Comparison of ENCODE assay signal across 8 cellular contexts in the genomic region with DNA sequence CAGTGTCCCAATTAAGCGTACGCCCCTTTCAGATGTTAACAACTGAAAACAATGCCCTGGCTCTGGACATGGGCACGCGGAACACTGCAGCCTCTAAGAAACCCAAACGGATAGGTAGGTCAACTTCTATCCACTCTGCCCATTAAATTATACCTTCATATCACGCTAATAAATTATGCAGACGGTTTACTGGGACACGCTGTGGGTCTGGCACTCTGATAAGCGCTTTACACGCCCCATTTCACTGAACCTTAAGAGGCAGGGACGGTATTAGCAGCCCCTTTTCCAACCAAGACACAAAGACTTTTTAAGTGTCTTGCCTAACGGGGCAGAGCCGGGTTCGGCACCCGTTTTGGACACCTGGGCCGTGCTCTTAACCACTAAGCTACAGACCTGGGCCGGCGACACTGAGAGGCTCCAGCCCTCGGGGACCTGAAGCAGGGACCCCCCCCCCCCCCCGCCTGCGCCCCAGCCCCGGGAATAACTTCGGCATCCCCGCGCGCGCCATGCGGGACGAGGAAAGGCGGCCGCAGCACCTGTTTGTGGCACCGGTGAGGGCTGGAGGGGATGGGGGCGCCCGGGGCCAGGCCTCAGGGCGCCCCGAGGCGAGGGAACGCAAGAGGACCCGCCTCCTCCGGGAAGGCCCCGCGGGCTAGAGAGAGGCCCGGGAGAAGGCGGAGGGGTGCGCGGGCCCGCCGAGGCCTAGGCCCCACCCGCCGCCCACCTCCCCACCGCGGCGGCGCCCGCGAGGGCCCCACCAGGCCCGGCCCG. TPM values are rescaled to one million over a fixed set of nuclear protein-coding genes. Genes with fewer than 3 reads are reported as not detected.
A peak's percentile ranks its signal among the peaks of the same experiment; 100 is the strongest.
DNase-seq lines count a peak whose midpoint lies in the region; ATAC-seq, FAIRE-seq and TF ChIP-seq lines count a peak whose summit lies in the region.

No MANE protein-coding gene starts in this region.

- no peaks in the 10 kb centered on the region for H3K27me3 ChIP-seq in keratinocyte (ENCODE audit: control insufficient read depth, extremely low read depth, insufficient read depth, low read length)

- H3K9ac ChIP-seq in keratinocyte (ENCODE audit: control insufficient read depth, extremely low read depth, insufficient read depth, low read length): peak overlapping the region; percentile 71

- in situ Hi-C loops in astrocyte of the cerebellum (cut with HindIII; ENCODE audit: low sequenced_read_pairs): loop anchor here (10.0 kb wide), 1 partner anchor 53 kb away; no protein-coding TSS in a partner anchor

- H3K4me2 ChIP-seq in keratinocyte (ENCODE audit: control insufficient read depth, extremely low read depth, insufficient read depth, low read depth, low read length): peak overlapping the region; percentile 96

- no peak for TF ChIP-seq CTCF in astrocyte of the cerebellum (IDR thresholded peaks at IDR 0.05; ENCODE audit: low read depth, low read length, missing control alignments)
- no peak for TF ChIP-seq CTCF in keratinocyte (optimal IDR thresholded peaks at IDR 0.05 in 1 of 3, IDR thresholded peaks at IDR 0.05 in 1 of 3, conservative IDR thresholded peaks at IDR 0.05 in 1 of 3; ENCODE audit: extremely low read depth in 1 of 3, insufficient read depth in 2 of 3, low read length in 3 of 3)

- H3K9me3 ChIP-seq in keratinocyte (ENCODE audit: control insufficient read depth, low read depth, low read length): no peaks in the 10 kb centered on the region

- peak overlapping the region; percentile 80 for H3K4me3 ChIP-seq in astrocyte of the cerebellum (ENCODE audit: low read depth, low read length)
- H3K4me3 ChIP-seq in keratinocyte (ENCODE audit: control insufficient read depth in 2 of 3, extremely low read depth in 1 of 3, insufficient read depth in 2 of 3, low read depth in 1 of 3, low read length in 3 of 3): peak overlapping the region; percentile 60 to 87 (median 85)

- H3K79me2 ChIP-seq in keratinocyte (ENCODE audit: control insufficient read depth, insufficient read depth, low read length): peaks cover 52% of the 10 kb centered on the region

- peak; percentile 54 for ATAC-seq in GM18498 (IDR thresholded peaks at IDR 0.05; ENCODE audit: unreplicated experiment)
- peak; percentile 39 for ATAC-seq in HG02852 (IDR thresholded peaks at IDR 0.05; ENCODE audit: unreplicated experiment)

- FAIRE-seq in keratinocyte (lab: Jason Lieb, UNC): no peak

- H2AFZ ChIP-seq in keratinocyte (ENCODE audit: control insufficient read depth, low read length): no peak overlapping the region

- H3K27ac ChIP-seq in keratinocyte (ENCODE audit: control insufficient read depth, insufficient read depth, low read length): peak overlapping the region; percentile 45

- dilution Hi-C loops in keratinocyte (cut with MboI; ENCODE audit: extremely low pct_ligation_motif_present, low sequenced_read_pairs): no loop called here

- H4K20me1 ChIP-seq in keratinocyte (ENCODE audit: control insufficient read depth, extremely low read depth, insufficient read depth, low read length): peaks cover 2% of the 10 kb centered on the region

- DNase-seq in astrocyte of the cerebellum (ENCODE audit: low read depth): no peak
- no peak for DNase-seq in keratinocyte (ENCODE audit: low read depth, low spot score)
- peak; percentile 28 for DNase-seq in stimulated activated CD4-positive, alpha-beta T cell treated with anti-CD3 and anti-CD28 coated beads, Interleukin-2, amount 100 ng/mL, for 4 hours (ENCODE audit: low read depth)
- DNase-seq in NCI-H446 (lab: John Stamatoyannopoulos, UW): no peak
- DNase-seq in NCI-H2196 (lab: John Stamatoyannopoulos, UW; ENCODE audit: unreplicated experiment): no peak

- H3K4me1 ChIP-seq in keratinocyte (ENCODE audit: control insufficient read depth, extremely low read depth, insufficient read depth, low read length): peaks cover 7% of the 10 kb centered on the region

- no peaks in the 10 kb centered on the region for H3K9me1 ChIP-seq in keratinocyte (ENCODE audit: control insufficient read depth, extremely low read depth, insufficient read depth, low read length)

- H3K36me3 ChIP-seq in keratinocyte (ENCODE audit: control insufficient read depth in 2 of 2, extremely low read depth in 1 of 2, insufficient read depth in 2 of 2, low read length in 2 of 2): peaks cover 0 to 5% of the 10 kb centered on the region in 2 experiments

TF ChIP-seq in PFSK-1, 5 proteins besides CTCF, POLR2A, EP300 and RAD21:
- no peak for TF ChIP-seq TAF1 (IDR thresholded peaks at IDR 0.05; ENCODE audit: borderline replicate concordance, insufficient read depth, low read length)
- peak; percentile 43 for TF ChIP-seq FOXP2 (optimal IDR thresholded peaks at IDR 0.05; ENCODE audit: borderline replicate concordance, extremely low read depth, extremely low read length, insufficient read depth)
- TF ChIP-seq SIN3A (IDR thresholded peaks at IDR 0.05; ENCODE audit: borderline replicate concordance, insufficient read depth, low read length): no peak
- TF ChIP-seq POLR2AphosphoS5 (IDR thresholded peaks at IDR 0.05; ENCODE audit: low read depth, low read length): no peak
- no peak for TF ChIP-seq REST (IDR thresholded peaks at IDR 0.05; ENCODE audit: insufficient read depth in 1 of 2, low read depth in 2 of 2, low read length in 2 of 2)
TF ChIP-seq in PFSK-1: peak in this region for 1.

RNA-seq across cellular contexts. Expression of gene STAU1, which starts 0.6 kb away (rescaled TPM):
- polyA plus RNA-seq in PFSK-1 (2012; ENCODE audit: insufficient read length, low read depth): 55.4 TPM
- 36.8 to 67.0 TPM (median 55.3 TPM) in 3 replicates for polyA plus RNA-seq in keratinocyte
- polyA plus RNA-seq in keratinocyte (2011; ENCODE audit: low read depth): 29.8 TPM
- 62.7 and 70.2 TPM in 2 replicates for polyA plus RNA-seq in keratinocyte (2011; cell fraction: cytosol; rRNA removed)
- 45.0 and 47.8 TPM in 2 replicates for polyA plus RNA-seq in keratinocyte (2011; cell fraction: nucleus; rRNA removed)
- 44.6 and 66.7 TPM in 2 replicates for polyA plus RNA-seq in keratinocyte (2012; ENCODE audit: low replicate concordance)
- polyA minus RNA-seq in keratinocyte: 34.5 to 49.3 TPM (median 48.7 TPM) in 3 replicates
- polyA minus RNA-seq in keratinocyte (2011; cell fraction: cytosol; rRNA and poly(A)+ RNA removed): 51.0 TPM
- polyA minus RNA-seq in keratinocyte (2011; cell fraction: nucleus; rRNA and poly(A)+ RNA removed): 17.0 and 32.1 TPM in 2 replicates

RNA-seq across cellular contexts. Expression of gene DDX27, which starts 31.7 kb away (rescaled TPM):
- polyA plus RNA-seq in PFSK-1 (2012; ENCODE audit: insufficient read length, low read depth): 74.3 TPM
- polyA plus RNA-seq in keratinocyte: 33.8 to 42.1 TPM (median 34.5 TPM) in 3 replicates
- 135 TPM for polyA plus RNA-seq in keratinocyte (2011; ENCODE audit: low read depth)
- 35.2 and 42.0 TPM in 2 replicates for polyA plus RNA-seq in keratinocyte (2011; cell fraction: cytosol; rRNA removed)
- 74.5 and 80.6 TPM in 2 replicates for polyA plus RNA-seq in keratinocyte (2011; cell fraction: nucleus; rRNA removed)
- polyA plus RNA-seq in keratinocyte (2012; ENCODE audit: low replicate concordance): 39.9 and 43.2 TPM in 2 replicates
- polyA minus RNA-seq in keratinocyte: 30.7 to 54.2 TPM (median 40.5 TPM) in 3 replicates
- polyA minus RNA-seq in keratinocyte (2011; cell fraction: cytosol; rRNA and poly(A)+ RNA removed): 33.2 TPM
- polyA minus RNA-seq in keratinocyte (2011; cell fraction: nucleus; rRNA and poly(A)+ RNA removed): 30.6 and 32.8 TPM in 2 replicates
